In the genomic region with DNA sequence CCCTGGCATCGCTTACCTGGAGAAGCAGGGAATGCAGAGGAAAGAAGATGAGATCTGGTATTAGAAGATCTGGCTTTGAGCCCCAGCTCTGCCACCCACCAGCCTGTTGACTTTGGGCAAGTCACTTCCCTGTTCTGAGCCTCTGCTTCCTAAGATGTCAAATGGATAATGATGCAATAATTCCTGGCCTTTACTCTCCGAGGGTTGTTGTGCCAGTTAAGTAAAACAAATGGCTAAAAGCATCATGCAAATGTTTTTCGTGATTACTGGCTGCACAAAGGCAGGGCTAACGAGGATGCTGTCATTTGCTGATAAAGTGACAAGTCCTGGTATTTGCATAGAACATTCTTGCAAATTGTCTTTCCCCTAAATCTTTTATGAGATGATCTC, we compare ENCODE assay signal across 1 cellular context.
TF ChIP-seq lines count a peak whose summit lies in the region.

No MANE protein-coding gene starts in this region.

TF ChIP-seq in GM12878, 131 proteins besides CTCF, POLR2A, EP300 and RAD21:
- TF ChIP-seq, protein P1, sequence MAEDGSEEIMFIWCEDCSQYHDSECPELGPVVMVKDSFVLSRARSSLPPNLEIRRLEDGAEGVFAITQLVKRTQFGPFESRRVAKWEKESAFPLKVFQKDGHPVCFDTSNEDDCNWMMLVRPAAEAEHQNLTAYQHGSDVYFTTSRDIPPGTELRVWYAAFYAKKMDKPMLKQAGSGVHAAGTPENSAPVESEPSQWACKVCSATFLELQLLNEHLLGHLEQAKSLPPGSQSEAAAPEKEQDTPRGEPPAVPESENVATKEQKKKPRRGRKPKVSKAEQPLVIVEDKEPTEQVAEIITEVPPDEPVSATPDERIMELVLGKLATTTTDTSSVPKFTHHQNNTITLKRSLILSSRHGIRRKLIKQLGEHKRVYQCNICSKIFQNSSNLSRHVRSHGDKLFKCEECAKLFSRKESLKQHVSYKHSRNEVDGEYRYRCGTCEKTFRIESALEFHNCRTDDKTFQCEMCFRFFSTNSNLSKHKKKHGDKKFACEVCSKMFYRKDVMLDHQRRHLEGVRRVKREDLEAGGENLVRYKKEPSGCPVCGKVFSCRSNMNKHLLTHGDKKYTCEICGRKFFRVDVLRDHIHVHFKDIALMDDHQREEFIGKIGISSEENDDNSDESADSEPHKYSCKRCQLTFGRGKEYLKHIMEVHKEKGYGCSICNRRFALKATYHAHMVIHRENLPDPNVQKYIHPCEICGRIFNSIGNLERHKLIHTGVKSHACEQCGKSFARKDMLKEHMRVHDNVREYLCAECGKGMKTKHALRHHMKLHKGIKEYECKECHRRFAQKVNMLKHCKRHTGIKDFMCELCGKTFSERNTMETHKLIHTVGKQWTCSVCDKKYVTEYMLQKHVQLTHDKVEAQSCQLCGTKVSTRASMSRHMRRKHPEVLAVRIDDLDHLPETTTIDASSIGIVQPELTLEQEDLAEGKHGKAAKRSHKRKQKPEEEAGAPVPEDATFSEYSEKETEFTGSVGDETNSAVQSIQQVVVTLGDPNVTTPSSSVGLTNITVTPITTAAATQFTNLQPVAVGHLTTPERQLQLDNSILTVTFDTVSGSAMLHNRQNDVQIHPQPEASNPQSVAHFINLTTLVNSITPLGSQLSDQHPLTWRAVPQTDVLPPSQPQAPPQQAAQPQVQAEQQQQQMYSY (CRISPR knock-in tag; IDR thresholded peaks at IDR 0.05): no peak
- TF ChIP-seq NKRF (conservative IDR thresholded peaks at IDR 0.05): no peak
TF ChIP-seq in GM12878: peak in this region for 0.
